1 cellular context compared by ENCODE assay signal in genomic region chr16:80527297-80527696, GRCh38.
A peak's percentile ranks its signal among the peaks of the same experiment; 100 is the strongest.
TF ChIP-seq lines count a peak whose summit lies in the region.

No MANE protein-coding gene starts in this region.

TF ChIP-seq in K562, 482 proteins besides CTCF, POLR2A, EP300 and RAD21 (continued from another document and continues in another):
- TF ChIP-seq POLR2AphosphoS2 (IDR thresholded peaks at IDR 0.05; ENCODE audit: low read length) (no peak), ZFP36 (IDR thresholded peaks at IDR 0.05; ENCODE audit: low read depth, low read length, partially characterized antibody) (no peak), RREB1 (CRISPR knock-in tag; IDR thresholded peaks at IDR 0.05) (no peak), CHCHD3 (CRISPR knock-in tag; IDR thresholded peaks at IDR 0.05) (no peak), ZNF316 (IDR thresholded peaks at IDR 0.05) (peak; percentile 97), BRF1 (IDR thresholded peaks at IDR 0.05; ENCODE audit: borderline replicate concordance, extremely low read depth, insufficient read length) (no peak), PCBP2 (IDR thresholded peaks at IDR 0.05; ENCODE audit: low read depth, low read length, poor library complexity, severe bottlenecking) (no peak), DEAF1 (CRISPR knock-in tag; IDR thresholded peaks at IDR 0.05) (peak; percentile 51; the same call in 1 of the 2 replicates), MCM2 (IDR thresholded peaks at IDR 0.05; ENCODE audit: low read depth) (no peak), YY1 (IDR thresholded peaks at IDR 0.05; ENCODE audit: borderline replicate concordance in 1 of 3, control insufficient read depth in 1 of 3, extremely low read depth in 1 of 3, insufficient read depth in 3 of 3, insufficient read length in 1 of 3, insufficient replicate concordance in 2 of 3, low read depth in 1 of 3, low read length in 2 of 3) (no peak), HMG20A (CRISPR knock-in tag; conservative IDR thresholded peaks at IDR 0.05) (no peak), STAG1 (CRISPR knock-in tag; IDR thresholded peaks at IDR 0.05; ENCODE audit: borderline replicate concordance) (no peak), ZNF3 (CRISPR knock-in tag; IDR thresholded peaks at IDR 0.05) (no peak), CGGBP1 (CRISPR knock-in tag; IDR thresholded peaks at IDR 0.05) (no peak), ELK1 (CRISPR knock-in tag; IDR thresholded peaks at IDR 0.05) (no peak), ZSCAN29 (IDR thresholded peaks at IDR 0.05) (no peak), ZNF124 (CRISPR knock-in tag; IDR thresholded peaks at IDR 0.05) (no peak), CHD2 (IDR thresholded peaks at IDR 0.05; ENCODE audit: low read depth, low read length) (no peak), SMC3 (conservative IDR thresholded peaks at IDR 0.05; ENCODE audit: insufficient read depth, low read depth, low read length) (0 out of 2 replicates have a peak, but pooled peaks have one; percentile 28), TCFL5 (CRISPR knock-in tag; conservative IDR thresholded peaks at IDR 0.05) (no peak), SRSF3 (IDR thresholded peaks at IDR 0.05; ENCODE audit: insufficient read depth, low read length) (no peak), MAFG (tag; conservative IDR thresholded peaks at IDR 0.05) (peak; percentile 95), MAFF (IDR thresholded peaks at IDR 0.05; ENCODE audit: low read length) (peak; percentile 97), JUND (IDR thresholded peaks at IDR 0.05; ENCODE audit: borderline replicate concordance, low read depth, low read length) (0 out of 2 replicates have a peak, but pooled peaks have one; percentile 41), JUND (tag; IDR thresholded peaks at IDR 0.05; ENCODE audit: borderline replicate concordance, low read depth, low read length) (peak; percentile 25; the same call in 1 of the 3 replicates), CREM (IDR thresholded peaks at IDR 0.05; ENCODE audit: low read depth) (peak; percentile 9; the same call in 1 of the 2 replicates), C11orf30 (IDR thresholded peaks at IDR 0.05; ENCODE audit: low read depth) (peak; percentile 96), MTA3 (IDR thresholded peaks at IDR 0.05; ENCODE audit: borderline replicate concordance) (no peak), ZNF384 (IDR thresholded peaks at IDR 0.05; ENCODE audit: low read depth, low read length) (no peak), LEF1 (IDR thresholded peaks at IDR 0.05) (no peak), CAMTA2 (CRISPR knock-in tag; conservative IDR thresholded peaks at IDR 0.05) (no peak), SNAPC5 (CRISPR knock-in tag; IDR thresholded peaks at IDR 0.05) (no peak)
- TF ChIP-seq, protein P1, sequence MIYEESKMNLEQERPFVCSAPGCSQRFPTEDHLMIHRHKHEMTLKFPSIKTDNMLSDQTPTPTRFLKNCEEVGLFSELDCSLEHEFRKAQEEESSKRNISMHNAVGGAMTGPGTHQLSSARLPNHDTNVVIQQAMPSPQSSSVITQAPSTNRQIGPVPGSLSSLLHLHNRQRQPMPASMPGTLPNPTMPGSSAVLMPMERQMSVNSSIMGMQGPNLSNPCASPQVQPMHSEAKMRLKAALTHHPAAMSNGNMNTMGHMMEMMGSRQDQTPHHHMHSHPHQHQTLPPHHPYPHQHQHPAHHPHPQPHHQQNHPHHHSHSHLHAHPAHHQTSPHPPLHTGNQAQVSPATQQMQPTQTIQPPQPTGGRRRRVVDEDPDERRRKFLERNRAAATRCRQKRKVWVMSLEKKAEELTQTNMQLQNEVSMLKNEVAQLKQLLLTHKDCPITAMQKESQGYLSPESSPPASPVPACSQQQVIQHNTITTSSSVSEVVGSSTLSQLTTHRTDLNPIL (CRISPR knock-in tag; IDR thresholded peaks at IDR 0.05): no peak
- TF ChIP-seq, protein P2, sequence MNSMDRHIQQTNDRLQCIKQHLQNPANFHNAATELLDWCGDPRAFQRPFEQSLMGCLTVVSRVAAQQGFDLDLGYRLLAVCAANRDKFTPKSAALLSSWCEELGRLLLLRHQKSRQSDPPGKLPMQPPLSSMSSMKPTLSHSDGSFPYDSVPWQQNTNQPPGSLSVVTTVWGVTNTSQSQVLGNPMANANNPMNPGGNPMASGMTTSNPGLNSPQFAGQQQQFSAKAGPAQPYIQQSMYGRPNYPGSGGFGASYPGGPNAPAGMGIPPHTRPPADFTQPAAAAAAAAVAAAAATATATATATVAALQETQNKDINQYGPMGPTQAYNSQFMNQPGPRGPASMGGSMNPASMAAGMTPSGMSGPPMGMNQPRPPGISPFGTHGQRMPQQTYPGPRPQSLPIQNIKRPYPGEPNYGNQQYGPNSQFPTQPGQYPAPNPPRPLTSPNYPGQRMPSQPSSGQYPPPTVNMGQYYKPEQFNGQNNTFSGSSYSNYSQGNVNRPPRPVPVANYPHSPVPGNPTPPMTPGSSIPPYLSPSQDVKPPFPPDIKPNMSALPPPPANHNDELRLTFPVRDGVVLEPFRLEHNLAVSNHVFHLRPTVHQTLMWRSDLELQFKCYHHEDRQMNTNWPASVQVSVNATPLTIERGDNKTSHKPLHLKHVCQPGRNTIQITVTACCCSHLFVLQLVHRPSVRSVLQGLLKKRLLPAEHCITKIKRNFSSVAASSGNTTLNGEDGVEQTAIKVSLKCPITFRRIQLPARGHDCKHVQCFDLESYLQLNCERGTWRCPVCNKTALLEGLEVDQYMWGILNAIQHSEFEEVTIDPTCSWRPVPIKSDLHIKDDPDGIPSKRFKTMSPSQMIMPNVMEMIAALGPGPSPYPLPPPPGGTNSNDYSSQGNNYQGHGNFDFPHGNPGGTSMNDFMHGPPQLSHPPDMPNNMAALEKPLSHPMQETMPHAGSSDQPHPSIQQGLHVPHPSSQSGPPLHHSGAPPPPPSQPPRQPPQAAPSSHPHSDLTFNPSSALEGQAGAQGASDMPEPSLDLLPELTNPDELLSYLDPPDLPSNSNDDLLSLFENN (IDR thresholded peaks at IDR 0.05; ENCODE audit: low read depth in 2 of 2, low read length in 2 of 2): no peak
- TF ChIP-seq, protein P3, sequence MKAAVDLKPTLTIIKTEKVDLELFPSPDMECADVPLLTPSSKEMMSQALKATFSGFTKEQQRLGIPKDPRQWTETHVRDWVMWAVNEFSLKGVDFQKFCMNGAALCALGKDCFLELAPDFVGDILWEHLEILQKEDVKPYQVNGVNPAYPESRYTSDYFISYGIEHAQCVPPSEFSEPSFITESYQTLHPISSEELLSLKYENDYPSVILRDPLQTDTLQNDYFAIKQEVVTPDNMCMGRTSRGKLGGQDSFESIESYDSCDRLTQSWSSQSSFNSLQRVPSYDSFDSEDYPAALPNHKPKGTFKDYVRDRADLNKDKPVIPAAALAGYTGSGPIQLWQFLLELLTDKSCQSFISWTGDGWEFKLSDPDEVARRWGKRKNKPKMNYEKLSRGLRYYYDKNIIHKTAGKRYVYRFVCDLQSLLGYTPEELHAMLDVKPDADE (conservative IDR thresholded peaks at IDR 0.05; ENCODE audit: control insufficient read depth, low read depth, low read length): no peak
- TF ChIP-seq, protein P4, sequence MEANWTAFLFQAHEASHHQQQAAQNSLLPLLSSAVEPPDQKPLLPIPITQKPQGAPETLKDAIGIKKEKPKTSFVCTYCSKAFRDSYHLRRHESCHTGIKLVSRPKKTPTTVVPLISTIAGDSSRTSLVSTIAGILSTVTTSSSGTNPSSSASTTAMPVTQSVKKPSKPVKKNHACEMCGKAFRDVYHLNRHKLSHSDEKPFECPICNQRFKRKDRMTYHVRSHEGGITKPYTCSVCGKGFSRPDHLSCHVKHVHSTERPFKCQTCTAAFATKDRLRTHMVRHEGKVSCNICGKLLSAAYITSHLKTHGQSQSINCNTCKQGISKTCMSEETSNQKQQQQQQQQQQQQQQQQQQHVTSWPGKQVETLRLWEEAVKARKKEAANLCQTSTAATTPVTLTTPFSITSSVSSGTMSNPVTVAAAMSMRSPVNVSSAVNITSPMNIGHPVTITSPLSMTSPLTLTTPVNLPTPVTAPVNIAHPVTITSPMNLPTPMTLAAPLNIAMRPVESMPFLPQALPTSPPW (CRISPR knock-in tag; IDR thresholded peaks at IDR 0.05): no peak
- TF ChIP-seq, protein P5, sequence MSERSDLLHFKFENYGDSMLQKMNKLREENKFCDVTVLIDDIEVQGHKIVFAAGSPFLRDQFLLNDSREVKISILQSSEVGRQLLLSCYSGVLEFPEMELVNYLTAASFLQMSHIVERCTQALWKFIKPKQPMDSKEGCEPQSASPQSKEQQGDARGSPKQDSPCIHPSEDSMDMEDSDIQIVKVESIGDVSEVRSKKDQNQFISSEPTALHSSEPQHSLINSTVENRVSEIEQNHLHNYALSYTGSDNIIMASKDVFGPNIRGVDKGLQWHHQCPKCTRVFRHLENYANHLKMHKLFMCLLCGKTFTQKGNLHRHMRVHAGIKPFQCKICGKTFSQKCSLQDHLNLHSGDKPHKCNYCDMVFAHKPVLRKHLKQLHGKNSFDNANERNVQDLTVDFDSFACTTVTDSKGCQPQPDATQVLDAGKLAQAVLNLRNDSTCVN (CRISPR knock-in tag; IDR thresholded peaks at IDR 0.05): no peak
- TF ChIP-seq, protein P6, sequence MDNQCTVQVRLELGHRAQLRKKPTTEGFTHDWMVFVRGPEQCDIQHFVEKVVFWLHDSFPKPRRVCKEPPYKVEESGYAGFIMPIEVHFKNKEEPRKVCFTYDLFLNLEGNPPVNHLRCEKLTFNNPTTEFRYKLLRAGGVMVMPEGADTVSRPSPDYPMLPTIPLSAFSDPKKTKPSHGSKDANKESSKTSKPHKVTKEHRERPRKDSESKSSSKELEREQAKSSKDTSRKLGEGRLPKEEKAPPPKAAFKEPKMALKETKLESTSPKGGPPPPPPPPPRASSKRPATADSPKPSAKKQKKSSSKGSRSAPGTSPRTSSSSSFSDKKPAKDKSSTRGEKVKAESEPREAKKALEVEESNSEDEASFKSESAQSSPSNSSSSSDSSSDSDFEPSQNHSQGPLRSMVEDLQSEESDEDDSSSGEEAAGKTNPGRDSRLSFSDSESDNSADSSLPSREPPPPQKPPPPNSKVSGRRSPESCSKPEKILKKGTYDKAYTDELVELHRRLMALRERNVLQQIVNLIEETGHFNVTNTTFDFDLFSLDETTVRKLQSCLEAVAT (IDR thresholded peaks at IDR 0.05): no peak
